ENCODE assay signal across 1 cellular context in genomic region chr17:82671071-82671470, GRCh38.
TF ChIP-seq lines count a peak whose summit lies in the region.

No MANE protein-coding gene starts in this region.

TF ChIP-seq in H1, 55 proteins besides CTCF, POLR2A, EP300 and RAD21:
- TF ChIP-seq GTF2F1 (IDR thresholded peaks at IDR 0.05; ENCODE audit: borderline replicate concordance, low read depth, low read length) (no peak), SIRT6 (IDR thresholded peaks at IDR 0.05; ENCODE audit: low read length) (no peak), ASH2L (IDR thresholded peaks at IDR 0.05; ENCODE audit: low read length) (no peak), CHD2 (IDR thresholded peaks at IDR 0.05; ENCODE audit: low read length) (no peak), NANOG (IDR thresholded peaks at IDR 0.05; ENCODE audit: insufficient read depth, low read depth, low read length, poor library complexity, severe bottlenecking) (no peak), CREB1 (IDR thresholded peaks at IDR 0.05) (no peak), CHD7 (IDR thresholded peaks at IDR 0.05; ENCODE audit: insufficient replicate concordance, low read length) (no peak), RNF2 (IDR thresholded peaks at IDR 0.05; ENCODE audit: borderline replicate concordance, low read depth, low read length, missing control alignments, poor library complexity, severe bottlenecking) (no peak), HDAC6 (IDR thresholded peaks at IDR 0.05; ENCODE audit: low read depth, low read length) (no peak), MAX (IDR thresholded peaks at IDR 0.05) (no peak), MAFK (IDR thresholded peaks at IDR 0.05; ENCODE audit: low read depth, low read length) (no peak), BCL11A (IDR thresholded peaks at IDR 0.05; ENCODE audit: low read depth in 2 of 2, low read length in 2 of 2) (no peak), POLR2AphosphoS5 (IDR thresholded peaks at IDR 0.05; ENCODE audit: low read depth, low read length) (no peak), YY1 (IDR thresholded peaks at IDR 0.05; ENCODE audit: low read depth, low read length) (no peak)
TF ChIP-seq in H1: peak in this region for 0.
